Comparison of ENCODE assay signal across 11 cellular contexts in genomic region chr15:74420193-74420905, GRCh38. TPM values are rescaled to one million over a fixed set of nuclear protein-coding genes. Genes with fewer than 3 reads are reported as not detected.
DNase-seq lines count a peak whose midpoint lies in the region; ATAC-seq, FAIRE-seq and TF ChIP-seq lines count a peak whose summit lies in the region.
"Had no signal": no experiment of that assay in that cellular context is flagged by ENCODE, and none has a peak within 500 bp of the region (broad histone marks: within the 10 kb centered on the region; RNA-seq: fewer than 3 reads in every experiment).

No MANE protein-coding gene starts in this region.

- ATAC-seq in naive B cell (ENCODE audit: low read depth in 2 of 2) = no peak
- ATAC-seq: left lobe of liver had no signal

- H3K4me1 ChIP-seq in astrocyte (ENCODE audit: insufficient read depth, low read length) = peaks cover 98% of the 10 kb centered on the region

- H3K4me1 Mint-ChIP-seq in astrocyte (ENCODE audit: low read depth, unreplicated experiment) (peaks cover 44% of the 10 kb centered on the region), naive B cell (peaks cover 58 to 75% (median 66%) of the 10 kb centered on the region in 3 donors)

- H3K79me2 ChIP-seq in astrocyte (ENCODE audit: insufficient read depth, low read length) = peaks cover 100% of the 10 kb centered on the region

- in situ Hi-C loops in Caki2 (cut with HindIII; ENCODE audit: low pct_unique_long_range_greater_than_20kb, low sequenced_read_pairs) = no loop called here

- no peaks in the 10 kb centered on the region for H3K9me3 ChIP-seq in astrocyte (ENCODE audit: insufficient read depth, low read depth, low read length)

- H3K4me3 ChIP-seq in astrocyte (ENCODE audit: insufficient read depth, low read depth, low read length) = peak overlapping the region; percentile 41

- H2AFZ ChIP-seq in astrocyte (ENCODE audit: low read depth, low read length) = no peak overlapping the region

- no peaks in the 10 kb centered on the region for H3K27me3 Mint-ChIP-seq in astrocyte (ENCODE audit: low read depth, unreplicated experiment)
- H3K27me3 Mint-ChIP-seq in naive B cell = no peaks in the 10 kb centered on the region

- H3K9me3 Mint-ChIP-seq in astrocyte (ENCODE audit: unreplicated experiment) (peaks cover 3% of the 10 kb centered on the region), naive B cell (no peaks in the 10 kb centered on the region)

- no peaks in the 10 kb centered on the region for H3K27me3 ChIP-seq in astrocyte (ENCODE audit: insufficient read depth, low read length)

- H3K4me2 ChIP-seq in astrocyte (ENCODE audit: low read length) = peak overlapping the region; percentile 78

- H3K36me3 ChIP-seq in astrocyte (ENCODE audit: insufficient read depth, low read length) = peaks cover 19% of the 10 kb centered on the region

- H3K36me3 Mint-ChIP-seq in astrocyte (ENCODE audit: low read depth, unreplicated experiment) (peaks cover 11% of the 10 kb centered on the region), naive B cell (peaks cover 6 to 15% of the 10 kb centered on the region in 2 donors)

- H3K27ac Mint-ChIP-seq in astrocyte (ENCODE audit: unreplicated experiment) (peak overlapping the region; percentile 53), naive B cell (peak overlapping the region in 4 of 6 donors; percentile 36 to 77 (median 74))

- TF ChIP-seq CTCF in astrocyte (IDR thresholded peaks at IDR 0.05; ENCODE audit: insufficient read depth, low read depth, low read length) = no peak

- peak overlapping the region; percentile 60 for H3K9ac ChIP-seq in astrocyte (ENCODE audit: low read length)

- no peak for FAIRE-seq in astrocyte (lab: Jason Lieb, UNC)

- DNase-seq in Caki2 (ENCODE audit: low read depth) = peak; percentile 48
- peak; percentile 81 for DNase-seq in HS-27A (ENCODE audit: low read depth)
- no peak for DNase-seq in astrocyte (ENCODE audit: low read depth)
- no peak for DNase-seq in naive B cell
- no peak for DNase-seq in iPS-NIHi11 (ENCODE audit: low spot score)
- no peak for DNase-seq in NCI-H510A (lab: John Stamatoyannopoulos, UW)
- DNase-seq in HT-29 (ENCODE audit: low spot score) = no peak
- no peak for DNase-seq in NCI-H510A treated with DMSO at 0.1 percent for 48 hours (lab: John Stamatoyannopoulos, UW)
- DNase-seq: NCI-H69; stimulated activated CD4-positive, alpha-beta T cell treated with anti-CD3 and anti-CD28 coated beads, Interleukin-4, amount 100 ng/mL, for 4 hours had no signal

- peak overlapping the region; percentile 70 for H3K27ac ChIP-seq in astrocyte (ENCODE audit: low read depth, low read length)

- H4K20me1 ChIP-seq in astrocyte (ENCODE audit: insufficient read depth, low read length) = peaks cover 89% of the 10 kb centered on the region

- H3K4me3 Mint-ChIP-seq in astrocyte (ENCODE audit: unreplicated experiment) = peak overlapping the region; percentile 0
- peak overlapping the region in 2 of 8 donors; percentile 39 to 53 for H3K4me3 Mint-ChIP-seq in naive B cell

RNA-seq across cellular contexts. Expression of gene SEMA7A, which starts 13.4 kb away (rescaled TPM):
- 0.96 and 3.8 TPM in 2 replicates for total RNA-seq in Caki2 (2014; rRNA removed; shearing (Covaris generic); ENCODE audit: low replicate concordance)
- 26.7 and 36.3 TPM in 2 replicates for total RNA-seq in astrocyte
- 1 to 10 TPM in 2 of 6 donors, under 1 TPM in 3, not detected in 1; 0.10 to 1.5 (median 0.62) TPM for polyA plus RNA-seq in naive B cell (ENCODE audit: low read depth in 6 of 6)
- total RNA-seq in HT-29 (2014; rRNA removed; shearing (Covaris generic)) = 1.1 and 1.3 TPM in 2 replicates

RNA-seq across cellular contexts. Expression of gene UBL7, which starts 40.6 kb away (rescaled TPM):
- total RNA-seq in Caki2 (2014; rRNA removed; shearing (Covaris generic); ENCODE audit: low replicate concordance) = 60.1 and 67.9 TPM in 2 replicates
- 40.9 and 46.1 TPM in 2 replicates for total RNA-seq in astrocyte
- 100 to 1,000 TPM; 113 to 143 (median 134) TPM for polyA plus RNA-seq in naive B cell (ENCODE audit: low read depth in 6 of 6)
- 45.1 and 57.1 TPM in 2 replicates for total RNA-seq in HT-29 (2014; rRNA removed; shearing (Covaris generic))

RNA-seq across cellular contexts. Expression of gene CYP11A1, which starts 52.9 kb away (rescaled TPM):
- not detected in 2 replicates for total RNA-seq in Caki2 (2014; rRNA removed; shearing (Covaris generic); ENCODE audit: low replicate concordance)
- 0.43 and 0.60 TPM in 2 replicates for total RNA-seq in astrocyte
- polyA plus RNA-seq in naive B cell (ENCODE audit: low read depth in 6 of 6) = not detected
- total RNA-seq in HT-29 (2014; rRNA removed; shearing (Covaris generic)) = not detected in 2 replicates

Comparison
In these comparisons a context has a peak if more than half of its experiments do, and no peak if none do; other contexts are left out.
1. DNase-seq: peak in Caki2 (single experiment) and HS-27A (single experiment); none in astrocyte (single experiment), naive B cell (single experiment), iPS-NIHi11 (single experiment), NCI-H510A (single experiment), HT-29 (single experiment) and NCI-H510A treated with DMSO at 0.1 percent for 48 hours (single experiment).